24 cellular contexts compared by ENCODE assay signal in genomic region chr10:76582536-76582935, GRCh38.
DNase-seq lines count a peak whose midpoint lies in the region; ATAC-seq, FAIRE-seq and TF ChIP-seq lines count a peak whose summit lies in the region.
"Had no signal": no experiment of that assay in that cellular context is flagged by ENCODE, and none has a peak within 500 bp of the region (broad histone marks: within the 10 kb centered on the region; RNA-seq: fewer than 3 reads in every experiment).

No MANE protein-coding gene starts in this region.

- no peak overlapping the region for H3K4me3 Mint-ChIP-seq in osteocyte (ENCODE audit: unreplicated experiment)
- H3K4me3 Mint-ChIP-seq: activated CD8-positive, alpha-beta T cell treated with anti-CD3 and anti-CD28 coated beads, Interleukin-2, amount 10 ng/mL, durations not matched to agents 7 days and 5 days; activated naive CD4-positive, alpha-beta T cell treated with anti-CD3 and anti-CD28 coated beads for 36 hours; activated T-cell treated with anti-CD3 and anti-CD28 coated beads, Interleukin-2, amount 50 U/mL, for 24 hours; H9; memory B cell; naive thymus-derived CD8-positive, alpha-beta T cell had no signal

- H3K36me3 ChIP-seq in SJSA1 (no peaks in the 10 kb centered on the region), kidney (ENCODE audit: control insufficient read depth in 1 of 2, insufficient read depth in 2 of 2, low read length in 2 of 2) (no peaks in the 10 kb centered on the region)

- ATAC-seq in GM21737 (IDR thresholded peaks at IDR 0.05; ENCODE audit: unreplicated experiment) = no peak
- ATAC-seq in GM18498 (IDR thresholded peaks at IDR 0.05; ENCODE audit: unreplicated experiment) = no peak
- ATAC-seq: activated CD8-positive, alpha-beta T cell treated with anti-CD3 and anti-CD28 coated beads, Interleukin-2, amount 10 ng/mL, durations not matched to agents 7 days and 5 days; naive thymus-derived CD8-positive, alpha-beta T cell; sciatic nerve had no signal

- H3K4me3 ChIP-seq in SJSA1 (no peak overlapping the region), fibroblast of the aortic adventitia (ENCODE audit: low read depth, low read length) (no peak overlapping the region), kidney (ENCODE audit: low read length in 2 of 2) (no peak overlapping the region)

- H3K4me1 ChIP-seq in SJSA1 (replicated peaks) (peaks cover 27% of the 10 kb centered on the region), kidney (ENCODE audit: control insufficient read depth in 1 of 2, insufficient read depth in 1 of 2, low read depth in 1 of 2, low read length in 2 of 2) (no peaks in the 10 kb centered on the region)

- TF ChIP-seq CTCF in fibroblast of the aortic adventitia (IDR thresholded peaks at IDR 0.05; ENCODE audit: insufficient read depth, low read length) (no peak), osteocyte (IDR thresholded peaks at IDR 0.05) (no peak), kidney (IDR thresholded peaks at IDR 0.05; ENCODE audit: borderline replicate concordance, extremely low read depth, insufficient read depth) (no peak)

- H3K9me3 ChIP-seq in SJSA1 (replicated peaks) (no peaks in the 10 kb centered on the region), kidney (ENCODE audit: control insufficient read depth in 1 of 2, low read length in 2 of 2) (no peaks in the 10 kb centered on the region)

- intact Hi-C loops in kidney (cut with DNase I) = no loop called here

- DNase-seq in EL = peak; percentile 48
- peak in 1 of 2 experiments; percentile 28 for DNase-seq in SJSA1 (ENCODE audit: low read depth in 1 of 2, low spot score in 2 of 2)
- peak; percentile 18 for DNase-seq in fibroblast of the aortic adventitia (ENCODE audit: low read depth)
- DNase-seq in osteocyte (ENCODE audit: extremely low spot score, unreplicated experiment) = no peak
- no peak for DNase-seq in NCI-H2227 (lab: John Stamatoyannopoulos, UW; ENCODE audit: unreplicated experiment)
- no peak for DNase-seq in kidney
- DNase-seq: activated CD4-positive, CD25-positive, alpha-beta regulatory T cell treated with anti-CD3 and anti-CD28 coated beads, Interleukin-2, amount 50 U/mL, for 72 hours; activated CD8-positive, alpha-beta T cell treated with anti-CD3 and anti-CD28 coated beads, Interleukin-2, amount 10 ng/mL, durations not matched to agents 7 days and 5 days; activated naive CD4-positive, alpha-beta T cell treated with anti-CD3 and anti-CD28 coated beads for 36 hours; activated T-cell treated with anti-CD3 and anti-CD28 coated beads, Interleukin-2, amount 50 U/mL, for 24 hours; aorta; cortex of kidney; DMS153; H9; hypothalamus; naive thymus-derived CD8-positive, alpha-beta T cell; NCI-H1930; NCI-H510A treated with DMSO at 0.1 percent for 48 hours; T1000 had no signal

- no peak for FAIRE-seq in kidney (lab: Jason Lieb, UNC)
- FAIRE-seq: GM12891 had no signal

- H3K27ac Mint-ChIP-seq in osteocyte (ENCODE audit: unreplicated experiment) = peak overlapping the region; percentile 71
- H3K27ac Mint-ChIP-seq: activated CD8-positive, alpha-beta T cell treated with anti-CD3 and anti-CD28 coated beads, Interleukin-2, amount 10 ng/mL, durations not matched to agents 7 days and 5 days; activated naive CD4-positive, alpha-beta T cell treated with anti-CD3 and anti-CD28 coated beads for 36 hours; activated T-cell treated with anti-CD3 and anti-CD28 coated beads, Interleukin-2, amount 50 U/mL, for 24 hours; H9; memory B cell; naive thymus-derived CD8-positive, alpha-beta T cell had no signal

- no peaks in the 10 kb centered on the region for H3K27me3 Mint-ChIP-seq in osteocyte (ENCODE audit: unreplicated experiment)
- H3K27me3 Mint-ChIP-seq: activated T-cell treated with anti-CD3 and anti-CD28 coated beads, Interleukin-2, amount 50 U/mL, for 24 hours; memory B cell; naive thymus-derived CD8-positive, alpha-beta T cell had no signal

- H3K9me3 Mint-ChIP-seq in osteocyte (ENCODE audit: unreplicated experiment) = peaks cover 4% of the 10 kb centered on the region
- H3K9me3 Mint-ChIP-seq: activated naive CD4-positive, alpha-beta T cell treated with anti-CD3 and anti-CD28 coated beads for 36 hours; H9 had no signal

- no peak overlapping the region for H3K9ac ChIP-seq in kidney (ENCODE audit: low read length in 2 of 2)

- no peaks in the 10 kb centered on the region for H3K27me3 ChIP-seq in SJSA1 (replicated peaks)

- no peaks in the 10 kb centered on the region for H3K36me3 Mint-ChIP-seq in osteocyte (ENCODE audit: unreplicated experiment)
- H3K36me3 Mint-ChIP-seq: memory B cell; naive thymus-derived CD8-positive, alpha-beta T cell had no signal

- peaks cover 38% of the 10 kb centered on the region for H3K4me1 Mint-ChIP-seq in osteocyte (ENCODE audit: unreplicated experiment)
- H3K4me1 Mint-ChIP-seq: memory B cell; naive thymus-derived CD8-positive, alpha-beta T cell had no signal

- peak overlapping the region; percentile 81 for H3K27ac ChIP-seq in SJSA1
- H3K27ac ChIP-seq in kidney (ENCODE audit: low read depth in 2 of 2, low read length in 2 of 2) = no peak overlapping the region

Comparison
In these comparisons a context has a peak if more than half of its experiments do, and no peak if none do; other contexts are left out.
1. DNase-seq: peak in EL (single experiment) and fibroblast of the aortic adventitia (single experiment); none in osteocyte (single experiment), NCI-H2227 (single experiment) and kidney (single experiment).